ENCODE assay signal across 8 cellular contexts in genomic region chr1:178725603-178726517, GRCh38. TPM values are rescaled to one million over a fixed set of nuclear protein-coding genes. Genes with fewer than 3 reads are reported as not detected.
A peak's percentile ranks its signal among the peaks of the same experiment; 100 is the strongest.
DNase-seq lines count a peak whose midpoint lies in the region; ATAC-seq and TF ChIP-seq lines count a peak whose summit lies in the region.

No MANE protein-coding gene starts in this region.

- peak overlapping the region; percentile 79 for H3K4me3 Mint-ChIP-seq in MCF 10A (ENCODE audit: unreplicated experiment)

- DNase-seq in GM13977 (ENCODE audit: low spot score) (peak; percentile 61), NCI-H1436 (lab: John Stamatoyannopoulos, UW) (peak; percentile 70), T1000 (lab: John Stamatoyannopoulos, UW) (peak; percentile 7), MCF 10A (ENCODE audit: unreplicated experiment) (peak; percentile 98), iPS DF 4.7 (ENCODE audit: extremely low read depth, low spot score) (peak; percentile 58), sigmoid colon (peak; percentile 83), middle frontal gyrus (ENCODE audit: extremely low spot score, low spot score) (no peak)

- peak overlapping the region; percentile 68 to 99 (median 88) for H3K4me3 ChIP-seq in sigmoid colon

- POLR2A ChIA-PET in MCF 10A (lab: Yijun Ruan, JAX): interaction anchor here (0.5 to 4.5 kb wide), 32 partner anchors 9 to 1156 kb away, joined by 3 to 38 read pairs (median 5); partner anchors contain the start of genes SOAT1 and TOR1AIP1

- TF ChIP-seq EP300 in sigmoid colon (IDR thresholded peaks at IDR 0.05): no peak

- TF ChIP-seq POLR2A in sigmoid colon (IDR thresholded peaks at IDR 0.05): no peak

- H3K9me3 ChIP-seq in sigmoid colon: no peaks in the 10 kb centered on the region

- ATAC-seq in HG02763 (IDR thresholded peaks at IDR 0.05; ENCODE audit: unreplicated experiment): peak; percentile 72

- no peaks in the 10 kb centered on the region for H3K36me3 Mint-ChIP-seq in MCF 10A (ENCODE audit: insufficient read depth, unreplicated experiment)

- H3K27ac ChIP-seq in sigmoid colon: peak overlapping the region; percentile 81 to 90 (median 88)

- in situ Hi-C loops in GM13977 (cut with MboI; ENCODE audit: low pct_unique_long_range_greater_than_20kb, low sequenced_read_pairs, unreplicated experiment): no loop called here

- H3K27me3 Mint-ChIP-seq in MCF 10A (ENCODE audit: insufficient read depth, unreplicated experiment): no peaks in the 10 kb centered on the region

- intact Hi-C loops in MCF 10A (cut with micrococcal nuclease): loop anchor here (1.0 to 2.0 kb wide), 4 partner anchors 27 to 183 kb away; no protein-coding TSS in a partner anchor
- intact Hi-C loops in sigmoid colon (cut with DNase I): loop anchor here (2.0 kb wide), 2 partner anchors 27 to 183 kb away; no protein-coding TSS in a partner anchor

- no peaks in the 10 kb centered on the region for H3K9me3 Mint-ChIP-seq in MCF 10A (ENCODE audit: unreplicated experiment)

- H3K27ac Mint-ChIP-seq in MCF 10A (ENCODE audit: low read depth, unreplicated experiment): peak overlapping the region; percentile 91

- no peaks in the 10 kb centered on the region for H3K27me3 ChIP-seq in sigmoid colon

- no peak for TF ChIP-seq CTCF in GM13977 (IDR thresholded peaks at IDR 0.05; ENCODE audit: extremely low read depth, insufficient read depth, missing control alignments)
- TF ChIP-seq CTCF in MCF 10A (IDR thresholded peaks at IDR 0.05; ENCODE audit: unreplicated experiment): peak; percentile 6
- TF ChIP-seq CTCF in sigmoid colon (IDR thresholded peaks at IDR 0.05): no peak

- peaks cover 25% of the 10 kb centered on the region for H3K4me1 Mint-ChIP-seq in MCF 10A (ENCODE audit: insufficient read depth, unreplicated experiment)

- 0 to 1% methylated on average over 76 of the region's 76 CpGs for WGBS in sigmoid colon, 2 donors

- peaks cover 0 to 14% (median 2%) of the 10 kb centered on the region in 4 donors for H3K4me1 ChIP-seq in sigmoid colon

- H3K36me3 ChIP-seq in sigmoid colon: no peaks in the 10 kb centered on the region

- CTCF ChIA-PET in MCF 10A (lab: Yijun Ruan, JAX): interaction anchor here (0.5 to 7.6 kb wide), 18 partner anchors 13 to 427 kb away, joined by 3 to 84 read pairs (median 5); no protein-coding TSS in a partner anchor

- BruUV-seq in MCF 10A (replicated peaks; lab: Mats Ljungman, UMichigan): no TSS peak

RNA-seq across cellular contexts. Expression of gene RALGPS2, which starts 0.8 kb away (rescaled TPM):
- 13.3 and 16.0 TPM in 2 replicates for total RNA-seq in MCF 10A (2022)
- total RNA-seq in sigmoid colon: 10 to 100 TPM in 3 of 4 donors, 1 to 10 TPM in 1; 9.2 to 24.3 (median 21.0) TPM
- 10 to 100 TPM in 1 of 3 donors, 1 to 10 TPM in 2; 6.6 to 14.3 (median 9.5) TPM for polyA plus RNA-seq in sigmoid colon
